1 cellular context compared by ENCODE assay signal in genomic region chr2:39436592-39437521, GRCh38.
TF ChIP-seq lines count a peak whose summit lies in the region.

Gene MAP4K3 (minus strand): TSS chr2:39437285. CDS start chr2:39436987, 298 bp downstream.

TF ChIP-seq in K562, 482 proteins besides CTCF, POLR2A, EP300 and RAD21 (continued from another document and continues in another):
- TF ChIP-seq ZBTB40 (IDR thresholded peaks at IDR 0.05) (0 out of 2 replicates have a peak, but pooled peaks have one; percentile 9), ZBTB40 (CRISPR knock-in tag; IDR thresholded peaks at IDR 0.05) (no peak), EHMT2 (IDR thresholded peaks at IDR 0.05) (no peak), ETV5 (CRISPR knock-in tag; IDR thresholded peaks at IDR 0.05; ENCODE audit: low read depth) (no peak), SAP30 (IDR thresholded peaks at IDR 0.05; ENCODE audit: borderline replicate concordance, insufficient read depth, low read depth, low read length, poor library complexity, severe bottlenecking) (peak; percentile 67), ATF3 (IDR thresholded peaks at IDR 0.05) (no peak), ATF3 (CRISPR knock-in tag; conservative IDR thresholded peaks at IDR 0.05) (no peak), NONO (IDR thresholded peaks at IDR 0.05; ENCODE audit: low read depth in 2 of 2, low read length in 1 of 2) (peak; percentile 29 to 57; a peak in 2 of 4 replicates), CC2D1A (IDR thresholded peaks at IDR 0.05) (no peak), SRSF9 (IDR thresholded peaks at IDR 0.05; ENCODE audit: borderline replicate concordance, low read depth, low read length) (no peak), GATAD2B (IDR thresholded peaks at IDR 0.05; ENCODE audit: borderline replicate concordance) (peak; percentile 74; the same call in 1 of the 2 replicates), MTA1 (IDR thresholded peaks at IDR 0.05; ENCODE audit: borderline replicate concordance) (no peak), DEAF1 (CRISPR knock-in tag; IDR thresholded peaks at IDR 0.05) (no peak), UBTF (IDR thresholded peaks at IDR 0.05; ENCODE audit: borderline replicate concordance in 1 of 2, low read depth in 2 of 2, low read length in 2 of 2) (peak; percentile 78 to 86; a peak in 3 of 4 replicates), ARID4B (CRISPR knock-in tag; IDR thresholded peaks at IDR 0.05) (peak; percentile 59; the same call in 1 of the 2 replicates), NFE2L1 (tag; IDR thresholded peaks at IDR 0.05; ENCODE audit: borderline replicate concordance, low read depth) (no peak), HDAC8 (tag; IDR thresholded peaks at IDR 0.05) (0 out of 2 replicates have a peak, but pooled peaks have one; percentile 12), ZNF146 (CRISPR knock-in tag; IDR thresholded peaks at IDR 0.05; ENCODE audit: unreplicated experiment) (no peak), ZNF347 (CRISPR knock-in tag; IDR thresholded peaks at IDR 0.05; ENCODE audit: low read depth) (no peak), ZNF511 (CRISPR knock-in tag; IDR thresholded peaks at IDR 0.05) (peak; percentile 28; the same call in 1 of the 2 replicates), POLR3A (IDR thresholded peaks at IDR 0.05; ENCODE audit: borderline replicate concordance, extremely low read depth, insufficient read depth, insufficient read length) (no peak), ZNF668 (CRISPR knock-in tag; IDR thresholded peaks at IDR 0.05) (no peak), CREB3 (tag; conservative IDR thresholded peaks at IDR 0.05; ENCODE audit: low read depth) (no peak), GATAD2A (IDR thresholded peaks at IDR 0.05) (no peak), ZFPM2 (CRISPR knock-in tag; IDR thresholded peaks at IDR 0.05) (no peak), ZNF57 (CRISPR knock-in tag; IDR thresholded peaks at IDR 0.05) (no peak), ZNF277 (CRISPR knock-in tag; IDR thresholded peaks at IDR 0.05; ENCODE audit: borderline replicate concordance) (no peak), TRIM28 (IDR thresholded peaks at IDR 0.05) (no peak), ZBTB34 (CRISPR knock-in tag; IDR thresholded peaks at IDR 0.05) (no peak), ZNF75A (CRISPR knock-in tag; IDR thresholded peaks at IDR 0.05) (no peak), SNIP1 (IDR thresholded peaks at IDR 0.05; ENCODE audit: low read depth) (no peak), TCF7 (IDR thresholded peaks at IDR 0.05; ENCODE audit: borderline replicate concordance) (no peak), KLF6 (CRISPR knock-in tag; IDR thresholded peaks at IDR 0.05; ENCODE audit: borderline replicate concordance) (no peak), NR2C2 (CRISPR knock-in tag; IDR thresholded peaks at IDR 0.05) (0 out of 2 replicates have a peak, but pooled peaks have one; percentile 3), NR2C2 (tag; IDR thresholded peaks at IDR 0.05) (no peak)
